Comparison of ENCODE assay signal across 8 cellular contexts in the genomic region with DNA sequence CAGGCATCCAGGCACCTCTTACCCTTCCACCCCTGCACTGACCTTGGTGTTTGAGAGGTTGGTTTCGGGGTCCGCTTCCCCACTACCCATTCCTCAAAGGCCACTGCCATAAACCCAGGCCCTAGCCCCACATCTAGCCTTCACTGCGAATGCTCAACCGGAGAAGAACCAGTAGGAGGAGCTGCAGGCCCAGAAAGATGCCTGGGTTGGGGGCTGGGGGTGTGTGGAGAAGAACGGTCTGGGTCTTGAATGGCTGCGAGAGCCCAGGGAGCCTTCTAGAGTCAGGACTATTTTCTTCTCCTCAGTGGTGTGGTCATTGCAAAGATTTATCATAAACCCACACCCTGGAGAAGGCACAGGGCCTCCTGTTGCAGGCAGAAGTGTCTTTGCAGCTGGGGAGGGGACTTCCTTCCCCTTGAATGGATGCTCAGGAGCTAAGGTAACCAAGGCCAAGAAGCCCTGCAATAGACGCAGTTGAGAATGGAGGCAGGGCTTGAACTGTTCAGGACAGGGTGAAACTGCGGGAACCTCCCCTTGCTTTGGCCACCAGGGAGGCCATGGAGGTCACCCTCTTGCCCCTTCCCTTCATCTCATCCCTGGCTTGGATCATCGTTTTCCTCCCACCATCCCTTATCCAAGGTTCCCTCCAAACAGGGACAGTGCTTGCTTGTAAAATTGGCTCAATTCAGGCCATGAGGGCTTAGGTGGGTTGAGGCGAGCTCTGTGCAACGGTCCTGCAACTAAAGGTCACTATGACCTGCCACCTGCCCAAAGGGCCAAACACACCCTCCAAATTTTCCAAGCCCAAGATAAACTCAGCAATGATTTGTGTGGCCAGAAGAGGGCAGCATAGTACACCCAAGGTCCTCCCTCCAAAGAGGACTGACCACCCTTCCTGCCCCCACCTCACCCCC. TPM values are rescaled to one million over a fixed set of nuclear protein-coding genes. Genes with fewer than 3 reads are reported as not detected.
DNase-seq lines count a peak whose midpoint lies in the region; ATAC-seq and TF ChIP-seq lines count a peak whose summit lies in the region.

No MANE protein-coding gene starts in this region.

- TF ChIP-seq CTCF in GM12873 (IDR thresholded peaks at IDR 0.05; ENCODE audit: insufficient read depth, low read depth, low read length, missing control alignments): peak; percentile 62
- TF ChIP-seq CTCF in lung (IDR thresholded peaks at IDR 0.05; ENCODE audit: control extremely low read depth, extremely low read depth): peak; percentile 3

- no peaks in the 10 kb centered on the region for H3K27me3 ChIP-seq in lung (ENCODE audit: control insufficient read depth, insufficient read depth)

- no peak overlapping the region for H3K4me3 ChIP-seq in lung

- H3K27ac ChIP-seq in lung (ENCODE audit: low read depth in 1 of 2, low read length in 1 of 2): no peak overlapping the region

- peaks cover 0 to 4% of the 10 kb centered on the region in 2 donors for H3K9me3 ChIP-seq in lung (ENCODE audit: control insufficient read depth in 2 of 2, insufficient read depth in 1 of 2, low read length in 1 of 2)

- H3K4me1 ChIP-seq in lung (ENCODE audit: control insufficient read depth in 2 of 2, insufficient read depth in 2 of 2, low read length in 2 of 2): no peaks in the 10 kb centered on the region

- WGBS in lung, 2 donors: 56 to 62% methylated on average over 11 of the region's 11 CpGs

- DNase-seq in AML-193 (lab: John Stamatoyannopoulos, UW) (peak; percentile 6 to 11), NCI-H82 (lab: John Stamatoyannopoulos, UW) (peak; percentile 79), cerebellar cortex (ENCODE audit: low spot score) (peak; percentile 18), lung (ENCODE audit: low spot score) (no peak)

- H3K36me3 ChIP-seq in lung (ENCODE audit: control insufficient read depth in 2 of 2, insufficient read depth in 2 of 2, low read length in 2 of 2): peaks cover 0 to 1% of the 10 kb centered on the region in 2 donors

- ATAC-seq in lung (ENCODE audit: insufficient read depth, low FRiP score) (peak; percentile 36), HG03095 (IDR thresholded peaks at IDR 0.05; ENCODE audit: unreplicated experiment) (no peak), HG03097 (IDR thresholded peaks at IDR 0.05; ENCODE audit: low FRiP score, unreplicated experiment) (no peak), HG02973 (IDR thresholded peaks at IDR 0.05; ENCODE audit: unreplicated experiment) (no peak)

RNA-seq across cellular contexts. Expression of gene THNSL2, which starts 20.9 kb away (rescaled TPM):
- total RNA-seq in lung: 10 to 100 TPM; 18.4 to 27.0 TPM
- 10 to 100 TPM; 11.9 to 21.3 TPM for polyA plus RNA-seq in lung
